In the genomic region with DNA sequence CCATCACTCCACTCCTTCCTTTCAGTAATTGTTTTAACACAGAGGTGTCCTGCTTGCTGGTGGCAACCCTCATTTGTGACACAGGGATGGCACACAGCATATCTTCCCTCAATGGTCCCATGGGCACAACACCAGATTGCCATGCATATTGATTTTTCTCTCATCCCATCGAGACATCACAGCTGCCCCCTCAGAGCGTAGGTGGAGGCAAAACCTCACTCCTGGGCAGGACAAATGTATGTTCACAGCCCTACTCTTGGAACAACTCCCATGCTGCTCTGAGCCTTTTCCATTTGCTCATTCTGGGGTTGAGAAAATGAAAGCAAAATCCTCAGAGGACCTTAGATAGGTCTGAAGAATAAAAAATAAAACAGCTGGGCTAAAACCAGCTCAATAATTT, we compare ENCODE assay signal across 17 cellular contexts.
"Had no signal": no experiment of that assay in that cellular context is flagged by ENCODE, and none has a peak within 500 bp of the region (broad histone marks: within the 10 kb centered on the region; RNA-seq: fewer than 3 reads in every experiment).

No MANE protein-coding gene starts in this region.

- H3K9me3 Mint-ChIP-seq: activated CD8-positive, alpha-beta T cell treated with anti-CD3 and anti-CD28 coated beads for 36 hours; activated naive CD8-positive, alpha-beta T cell treated with anti-CD3 and anti-CD28 coated beads, Interleukin-2, amount 10 ng/mL, durations not matched to agents 7 days and 5 days; T-helper 1 cell treated with Interleukin-12 subunit alpha and Interleukin-12 subunit beta and Interleukin-4 antibody, amounts not matched to agents 30 μg/mL and 1 μg/mL, for 36 hours had no signal

- H3K4me3 Mint-ChIP-seq: activated CD8-positive, alpha-beta T cell treated with anti-CD3 and anti-CD28 coated beads for 36 hours; activated naive CD8-positive, alpha-beta T cell treated with anti-CD3 and anti-CD28 coated beads, Interleukin-2, amount 10 ng/mL, durations not matched to agents 7 days and 5 days; T-helper 1 cell treated with Interleukin-12 subunit alpha and Interleukin-12 subunit beta and Interleukin-4 antibody, amounts not matched to agents 30 μg/mL and 1 μg/mL, for 36 hours had no signal

- H3K4me1 ChIP-seq: breast epithelium had no signal

- H3K27me3 ChIP-seq: breast epithelium had no signal

- H3K36me3 ChIP-seq: breast epithelium had no signal

- H3K9me3 ChIP-seq: breast epithelium had no signal

- H3K4me3 ChIP-seq: breast epithelium had no signal

- ATAC-seq: activated CD4-positive, CD25-positive, alpha-beta regulatory T cell treated with anti-CD3 and anti-CD28 coated beads, Interleukin-2, amount 50 U/mL, for 24 hours; activated CD8-positive, alpha-beta T cell treated with anti-CD3 and anti-CD28 coated beads for 36 hours; PC-3 had no signal

- H3K27ac ChIP-seq: breast epithelium had no signal

- H3K4me1 Mint-ChIP-seq: activated naive CD8-positive, alpha-beta T cell treated with anti-CD3 and anti-CD28 coated beads, Interleukin-2, amount 10 ng/mL, durations not matched to agents 7 days and 5 days had no signal

- DNase-seq: activated CD4-positive, alpha-beta T cell treated with anti-CD3 and anti-CD28 coated beads for 4 hours; activated CD8-positive, alpha-beta memory T cell treated with anti-CD3 and anti-CD28 coated beads, Interleukin-2, amount 50 U/mL, for 4 hours; activated CD8-positive, alpha-beta T cell treated with anti-CD3 and anti-CD28 coated beads for 36 hours; activated naive CD4-positive, alpha-beta T cell treated with anti-CD3 and anti-CD28 coated beads, Interleukin-2, amount 50 U/mL, for 16 hours; activated naive CD8-positive, alpha-beta T cell treated with anti-CD3 and anti-CD28 coated beads, Interleukin-2, amount 10 ng/mL, durations not matched to agents 7 days and 5 days; aorta; caudate nucleus; KG1; NCI-H1092; NCI-H1417 treated with DMSO at 0.1 percent for 48 hours; NCI-H1694; NCI-H2029 treated with DMSO at 0.1 percent for 48 hours; PC-3; SHP77 had no signal

- H3K36me3 Mint-ChIP-seq: activated naive CD8-positive, alpha-beta T cell treated with anti-CD3 and anti-CD28 coated beads, Interleukin-2, amount 10 ng/mL, durations not matched to agents 7 days and 5 days had no signal

- H3K27ac Mint-ChIP-seq: activated CD8-positive, alpha-beta T cell treated with anti-CD3 and anti-CD28 coated beads for 36 hours; activated naive CD8-positive, alpha-beta T cell treated with anti-CD3 and anti-CD28 coated beads, Interleukin-2, amount 10 ng/mL, durations not matched to agents 7 days and 5 days; T-helper 1 cell treated with Interleukin-12 subunit alpha and Interleukin-12 subunit beta and Interleukin-4 antibody, amounts not matched to agents 30 μg/mL and 1 μg/mL, for 36 hours had no signal
